In genomic region chr17:76550712-76551615, GRCh38 we compare ENCODE assay signal across 1 cellular context.
A peak's percentile ranks its signal among the peaks of the same experiment; 100 is the strongest.
TF ChIP-seq lines count a peak whose summit lies in the region.

No MANE protein-coding gene starts in this region.

TF ChIP-seq in HEK293, 187 proteins besides CTCF, POLR2A, EP300 and RAD21 (continued from another document):
- TF ChIP-seq SP2 (tag by site-specific recombination; IDR thresholded peaks at IDR 0.05) (no peak), ZNF596 (tag by site-specific recombination; IDR thresholded peaks at IDR 0.05) (no peak), ZNF530 (tag by site-specific recombination; IDR thresholded peaks at IDR 0.05; ENCODE audit: low read depth) (no peak), ZNF707 (tag by site-specific recombination; IDR thresholded peaks at IDR 0.05) (no peak), ZNF311 (tag by site-specific recombination; IDR thresholded peaks at IDR 0.05; ENCODE audit: borderline replicate concordance) (no peak), ZNF169 (tag by site-specific recombination; IDR thresholded peaks at IDR 0.05) (no peak), ZBTB17 (tag by site-specific recombination; IDR thresholded peaks at IDR 0.05) (peak; percentile 59), ZNF747 (tag by site-specific recombination; IDR thresholded peaks at IDR 0.05) (no peak), TRIM28 (IDR thresholded peaks at IDR 0.05; ENCODE audit: borderline replicate concordance, low read length) (0 out of 2 replicates have a peak, but pooled peaks have one; percentile 16), SP7 (tag by site-specific recombination; IDR thresholded peaks at IDR 0.05) (0 out of 2 replicates have a peak, but pooled peaks have one; percentile 28), ZNF529 (tag by site-specific recombination; IDR thresholded peaks at IDR 0.05; ENCODE audit: insufficient replicate concordance) (no peak), ZNF266 (tag by site-specific recombination; IDR thresholded peaks at IDR 0.05; ENCODE audit: low read depth) (no peak), ZNF155 (tag by site-specific recombination; IDR thresholded peaks at IDR 0.05) (no peak), ZNF416 (tag by site-specific recombination; IDR thresholded peaks at IDR 0.05) (no peak), ZNF184 (tag by site-specific recombination; IDR thresholded peaks at IDR 0.05) (no peak), ZBTB7A (tag by site-specific recombination; IDR thresholded peaks at IDR 0.05; ENCODE audit: low read depth) (no peak), ZNF549 (tag by site-specific recombination; IDR thresholded peaks at IDR 0.05) (no peak), ZNF366 (tag by site-specific recombination; conservative IDR thresholded peaks at IDR 0.05) (0 out of 2 replicates have a peak, but pooled peaks have one; percentile 22), ZNF146 (tag by site-specific recombination; IDR thresholded peaks at IDR 0.05) (no peak), ZNF555 (tag by site-specific recombination; conservative IDR thresholded peaks at IDR 0.05) (no peak), KLF8 (tag by site-specific recombination; IDR thresholded peaks at IDR 0.05) (no peak), YY2 (tag by site-specific recombination; IDR thresholded peaks at IDR 0.05) (no peak), ZNF394 (tag by site-specific recombination; IDR thresholded peaks at IDR 0.05; ENCODE audit: borderline replicate concordance) (peak; percentile 14; the same call in 1 of the 2 replicates), ZNF24 (tag by site-specific recombination; IDR thresholded peaks at IDR 0.05) (no peak), ZNF560 (tag by site-specific recombination; IDR thresholded peaks at IDR 0.05; ENCODE audit: borderline replicate concordance) (no peak), ZBTB26 (tag by site-specific recombination; optimal IDR thresholded peaks at IDR 0.05) (no peak), PRDM1 (tag by site-specific recombination; IDR thresholded peaks at IDR 0.05) (peak; percentile 75), ZBTB20 (tag by site-specific recombination; IDR thresholded peaks at IDR 0.05) (0 out of 2 replicates have a peak, but pooled peaks have one; percentile 38), GLI2 (tag by site-specific recombination; IDR thresholded peaks at IDR 0.05; ENCODE audit: borderline replicate concordance, low read depth) (no peak), OVOL3 (tag by site-specific recombination; IDR thresholded peaks at IDR 0.05) (no peak), ZNF600 (tag by site-specific recombination; IDR thresholded peaks at IDR 0.05) (peak; percentile 68; the same call in 1 of the 2 replicates), ZNF174 (tag by site-specific recombination; IDR thresholded peaks at IDR 0.05) (no peak), WT1 (tag by site-specific recombination; IDR thresholded peaks at IDR 0.05) (peak; percentile 96), SCRT1 (tag by site-specific recombination; IDR thresholded peaks at IDR 0.05; ENCODE audit: borderline replicate concordance) (0 out of 2 replicates have a peak, but pooled peaks have one; percentile 9), ZFP3 (tag by site-specific recombination; IDR thresholded peaks at IDR 0.05; ENCODE audit: low read depth) (no peak), ZNF211 (tag by site-specific recombination; IDR thresholded peaks at IDR 0.05; ENCODE audit: low read depth) (no peak), FEZF1 (tag by site-specific recombination; IDR thresholded peaks at IDR 0.05) (no peak)
- TF ChIP-seq, protein P1, sequence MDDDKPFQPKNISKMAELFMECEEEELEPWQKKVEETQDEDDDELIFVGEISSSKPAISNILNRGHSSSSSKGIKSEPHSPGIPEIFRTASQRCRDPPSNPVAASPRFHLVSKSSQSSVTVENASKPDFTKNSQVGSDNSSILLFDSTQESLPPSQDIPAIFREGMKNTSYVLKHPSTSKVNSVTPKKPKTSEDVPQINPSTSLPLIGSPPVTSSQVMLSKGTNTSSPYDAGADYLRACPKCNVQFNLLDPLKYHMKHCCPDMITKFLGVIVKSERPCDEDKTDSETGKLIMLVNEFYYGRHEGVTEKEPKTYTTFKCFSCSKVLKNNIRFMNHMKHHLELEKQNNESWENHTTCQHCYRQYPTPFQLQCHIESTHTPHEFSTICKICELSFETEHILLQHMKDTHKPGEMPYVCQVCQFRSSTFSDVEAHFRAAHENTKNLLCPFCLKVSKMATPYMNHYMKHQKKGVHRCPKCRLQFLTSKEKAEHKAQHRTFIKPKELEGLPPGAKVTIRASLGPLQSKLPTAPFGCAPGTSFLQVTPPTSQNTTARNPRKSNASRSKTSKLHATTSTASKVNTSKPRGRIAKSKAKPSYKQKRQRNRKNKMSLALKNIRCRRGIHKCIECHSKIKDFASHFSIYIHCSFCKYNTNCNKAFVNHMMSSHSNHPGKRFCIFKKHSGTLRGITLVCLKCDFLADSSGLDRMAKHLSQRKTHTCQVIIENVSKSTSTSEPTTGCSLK (tag by site-specific recombination; IDR thresholded peaks at IDR 0.05), result no peak
- TF ChIP-seq, protein P2, sequence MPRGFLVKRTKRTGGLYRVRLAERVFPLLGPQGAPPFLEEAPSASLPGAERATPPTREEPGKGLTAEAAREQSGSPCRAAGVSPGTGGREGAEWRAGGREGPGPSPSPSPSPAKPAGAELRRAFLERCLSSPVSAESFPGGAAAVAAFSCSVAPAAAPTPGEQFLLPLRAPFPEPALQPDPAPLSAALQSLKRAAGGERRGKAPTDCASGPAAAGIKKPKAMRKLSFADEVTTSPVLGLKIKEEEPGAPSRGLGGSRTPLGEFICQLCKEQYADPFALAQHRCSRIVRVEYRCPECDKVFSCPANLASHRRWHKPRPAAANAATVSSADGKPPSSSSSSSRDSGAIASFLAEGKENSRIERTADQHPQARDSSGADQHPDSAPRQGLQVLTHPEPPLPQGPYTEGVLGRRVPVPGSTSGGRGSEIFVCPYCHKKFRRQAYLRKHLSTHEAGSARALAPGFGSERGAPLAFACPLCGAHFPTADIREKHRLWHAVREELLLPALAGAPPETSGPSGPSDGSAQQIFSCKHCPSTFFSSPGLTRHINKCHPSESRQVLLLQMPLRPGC (tag by site-specific recombination; IDR thresholded peaks at IDR 0.05), result no peak
